8 cellular contexts compared by ENCODE assay signal in genomic region chr12:6567824-6568617, GRCh38. TPM values are rescaled to one million over a fixed set of nuclear protein-coding genes. Genes with fewer than 3 reads are reported as not detected.
DNase-seq lines count a peak whose midpoint lies in the region; ATAC-seq, FAIRE-seq and TF ChIP-seq lines count a peak whose summit lies in the region.

Gene NOP2 (minus strand): TSS chr12:6568291. CDS start chr12:6567918, 373 bp downstream.

- H3K27ac ChIP-seq in OCI-LY7 (ENCODE audit: low read depth, low read length, poor library complexity, severe bottlenecking) = peak within 1 kb of the TSS; percentile 54
- peak within 1 kb of the TSS; percentile 75 for H3K27ac ChIP-seq in endothelial cell of umbilical vein (ENCODE audit: insufficient read depth, low read depth, low read length)

- peak within 1 kb of the TSS; percentile 42; the same call in 1 of the 2 replicates for H2AFZ ChIP-seq in OCI-LY7 (ENCODE audit: low read length)
- H2AFZ ChIP-seq in endothelial cell of umbilical vein (ENCODE audit: low read depth, low read length) = peak within 1 kb of the TSS; percentile 84

- TF ChIP-seq CTCF in OCI-LY7 (conservative IDR thresholded peaks at IDR 0.05; ENCODE audit: low read length) = no peak
- no peak for TF ChIP-seq CTCF in endothelial cell of umbilical vein (IDR thresholded peaks at IDR 0.05; ENCODE audit: extremely low read depth in 1 of 2, insufficient read depth in 1 of 2, low read depth in 1 of 2, low read length in 2 of 2)

- CTCF ChIA-PET in OCI-LY7 (lab: Charles Lee; ENCODE audit: unreplicated experiment) (interaction anchor here (0.5 to 0.8 kb wide), 2 partner anchors 47 to 60 kb away, joined by 3 to 9 read pairs; no protein-coding TSS in a partner anchor), endothelial cell of umbilical vein (lab: Charles Lee) (interaction anchor here (0.8 to 2.3 kb wide), 7 partner anchors 14 to 116 kb away, joined by 3 to 7 read pairs (median 4); no protein-coding TSS in a partner anchor)

- H3K27me3 ChIP-seq in endothelial cell of umbilical vein (ENCODE audit: control insufficient read depth in 2 of 2, insufficient read depth in 2 of 2, low read length in 2 of 2) = no peaks in the 10 kb centered on the region

- H3K9ac ChIP-seq in endothelial cell of umbilical vein (replicated peaks; ENCODE audit: extremely low read depth, insufficient read depth, low read length) = peak within 1 kb of the TSS; percentile 88

- H3K79me2 ChIP-seq in OCI-LY7 (ENCODE audit: insufficient read depth, low read depth, low read length) (peaks cover 39% of the 10 kb centered on the region), endothelial cell of umbilical vein (ENCODE audit: control insufficient read depth, insufficient read depth, low read length) (peaks cover 27% of the 10 kb centered on the region)

- peaks cover 15% of the 10 kb centered on the region for H4K20me1 ChIP-seq in OCI-LY7 (ENCODE audit: insufficient read depth, low read length)
- no peaks in the 10 kb centered on the region for H4K20me1 ChIP-seq in endothelial cell of umbilical vein (replicated peaks; ENCODE audit: control insufficient read depth, extremely low read depth, insufficient read depth, low read length)

- H3K9me2 ChIP-seq in OCI-LY7 (ENCODE audit: insufficient read depth, low read length) = no peaks in the 10 kb centered on the region

- no peaks in the 10 kb centered on the region for H3K9me3 ChIP-seq in OCI-LY7 (ENCODE audit: low read length)
- no peaks in the 10 kb centered on the region for H3K9me3 ChIP-seq in endothelial cell of umbilical vein (replicated peaks; ENCODE audit: control insufficient read depth, insufficient read depth, low read length)

- TSS peak; percentile 51 for BruUV-seq in OCI-LY7 (replicated peaks; lab: Mats Ljungman, UMichigan)
- BruUV-seq in endothelial cell of umbilical vein (replicated peaks; lab: Mats Ljungman, UMichigan) = TSS peak; percentile 19

- FAIRE-seq in endothelial cell of umbilical vein (lab: Jason Lieb, UNC) = peak; percentile 90

- DNase-seq in COR-L47 (lab: John Stamatoyannopoulos, UW) (peak; percentile 51), HuH-7.5 (ENCODE audit: low spot score) (peak; percentile 88), OCI-LY7 (ENCODE audit: low spot score) (peak; percentile 92), endothelial cell of umbilical vein (ENCODE audit: low read depth, low spot score) (peak; percentile 93), middle frontal gyrus (ENCODE audit: extremely low spot score, low spot score) (peak; percentile 86)
- peak; percentile 88 for DNase-seq in activated CD8-positive, alpha-beta memory T cell treated with anti-CD3 and anti-CD28 coated beads, Interleukin-2, amount 50 U/mL, for 4 hours
- peak; percentile 71 to 80 for DNase-seq in stimulated activated CD8-positive, alpha-beta memory T cell treated with anti-CD3 and anti-CD28 coated beads, Interleukin-2, amount 100 ng/mL, for 1 hour (ENCODE audit: low read depth in 2 of 2)

- H3K4me2 ChIP-seq in OCI-LY7 (ENCODE audit: low read length) (peak within 1 kb of the TSS; percentile 75), endothelial cell of umbilical vein (ENCODE audit: insufficient read depth, low read length) (peak within 1 kb of the TSS; percentile 96)

- H3K4me1 ChIP-seq in OCI-LY7 (ENCODE audit: insufficient read depth, low read length, poor library complexity, severe bottlenecking) = peaks cover 21% of the 10 kb centered on the region
- H3K4me1 ChIP-seq in endothelial cell of umbilical vein (ENCODE audit: control insufficient read depth, extremely low read depth, insufficient read depth, low read length) = peaks cover 7% of the 10 kb centered on the region

- peak; percentile 81 for ATAC-seq in GM21390 (IDR thresholded peaks at IDR 0.05; ENCODE audit: unreplicated experiment)

- peak; percentile 94 for TF ChIP-seq POLR2A in endothelial cell of umbilical vein (IDR thresholded peaks at IDR 0.05; ENCODE audit: low read depth, low read length)

- peaks cover 78% of the 10 kb centered on the region for H3K36me3 ChIP-seq in OCI-LY7 (ENCODE audit: insufficient read depth, low read length)
- H3K36me3 ChIP-seq in endothelial cell of umbilical vein (ENCODE audit: control insufficient read depth in 2 of 2, extremely low read depth in 1 of 2, insufficient read depth in 2 of 2, low read length in 2 of 2) = peaks cover 0 to 31% of the 10 kb centered on the region in 2 experiments

- POLR2A ChIA-PET in OCI-LY7 (lab: Charles Lee) = interaction anchor here (0.6 to 1.4 kb wide), 9 partner anchors 10 to 820 kb away, joined by 3 to 6 read pairs (median 3); partner anchors contain the start of gene COPS7A
- POLR2A ChIA-PET in endothelial cell of umbilical vein (lab: Charles Lee) = interaction anchor here (0.6 to 1.0 kb wide), 2 partner anchors 19 to 23 kb away, joined by 3 to 8 read pairs; no protein-coding TSS in a partner anchor

- intact Hi-C loops in OCI-LY7 (cut with micrococcal nuclease; ENCODE audit: unreplicated experiment) (loop anchor here (5.0 kb wide), 1 partner anchor 119 kb away; the partner anchor contains the start of gene ZNF384), endothelial cell of umbilical vein (cut with micrococcal nuclease) (loop anchor here (1.0 to 2.0 kb wide), 2 partner anchors 12 to 39 kb away; partner anchors contain the start of genes CHD4 and IFFO1)

- H3K4me3 ChIP-seq in OCI-LY7 (ENCODE audit: low read depth, low read length, poor library complexity, severe bottlenecking) (peak within 1 kb of the TSS; percentile 77), endothelial cell of umbilical vein (replicated peaks in 1 of 3; ENCODE audit: insufficient read depth in 1 of 3, low read depth in 1 of 3, low read length in 3 of 3) (peak within 1 kb of the TSS; percentile 74 to 89 (median 87))

- dilution Hi-C loops in endothelial cell of umbilical vein (cut with MboI; ENCODE audit: extremely low pct_ligation_motif_present, low sequenced_read_pairs) = no loop called here

- no peaks in the 10 kb centered on the region for H3K9me1 ChIP-seq in endothelial cell of umbilical vein (replicated peaks; ENCODE audit: control insufficient read depth, extremely low read depth, insufficient read depth, low read length)

TF ChIP-seq in endothelial cell of umbilical vein, 7 proteins besides CTCF, POLR2A, EP300 and RAD21:
- TF ChIP-seq EZH2 (IDR thresholded peaks at IDR 0.05; ENCODE audit: borderline replicate concordance, low read depth, low read length, severe bottlenecking) = no peak
- TF ChIP-seq MAX (IDR thresholded peaks at IDR 0.05; ENCODE audit: insufficient read depth, insufficient read length) = peak; percentile 69
- no peak for TF ChIP-seq JUN (IDR thresholded peaks at IDR 0.05; ENCODE audit: borderline replicate concordance, insufficient read depth, insufficient read length, low read depth)
- TF ChIP-seq POLR2AphosphoS5 (IDR thresholded peaks at IDR 0.05; ENCODE audit: insufficient read depth, low read depth, low read length) = peak; percentile 88
- peak; percentile 71 for TF ChIP-seq MYC (IDR thresholded peaks at IDR 0.05; ENCODE audit: low read depth, low read length)

RNA-seq across cellular contexts. Expression of gene NOP2, which starts in this region (rescaled TPM):
- total RNA-seq in OCI-LY7 (2014; rRNA removed; shearing (Covaris generic)) = 87.9 and 116 TPM in 2 replicates
- total RNA-seq in OCI-LY7 (2022) (86.5 and 100 TPM in 2 replicates), endothelial cell of umbilical vein (58.5 and 63.6 TPM in 2 replicates)
- polyA plus RNA-seq in endothelial cell of umbilical vein = 17.8 and 26.3 TPM in 2 replicates
- 28.3 and 30.1 TPM in 2 replicates for polyA plus RNA-seq in endothelial cell of umbilical vein (2011; cell fraction: cytosol; rRNA removed)
- polyA plus RNA-seq in endothelial cell of umbilical vein (2011; cell fraction: nucleus; rRNA removed) = 160 and 198 TPM in 2 replicates
- polyA plus RNA-seq in endothelial cell of umbilical vein (2012) = 44.4 and 58.0 TPM in 2 replicates
- 29.2 and 29.4 TPM in 2 replicates for polyA minus RNA-seq in endothelial cell of umbilical vein
- polyA minus RNA-seq in endothelial cell of umbilical vein (2011; cell fraction: cytosol; rRNA and poly(A)+ RNA removed) = 26.3 TPM
- polyA minus RNA-seq in endothelial cell of umbilical vein (2011; cell fraction: nucleus; rRNA and poly(A)+ RNA removed) = 33.6 and 35.6 TPM in 2 replicates

Comparison
In these comparisons a context has a peak if more than half of its experiments do, and no peak if none do; other contexts are left out.
1. Peak in every context shown above with its lines: DNase-seq, ATAC-seq, H3K4me3 ChIP-seq and H3K27ac ChIP-seq.